In genomic region chr10:90051474-90051873, GRCh38 we compare ENCODE assay signal across 1 cellular context.
TF ChIP-seq lines count a peak whose summit lies in the region.

No MANE protein-coding gene starts in this region.

TF ChIP-seq in SK-N-SH treated with all-trans-retinoic acid at 6 μM for 48 hours, 23 proteins besides CTCF, POLR2A, EP300 and RAD21 (continued from another document):
- no peak for TF ChIP-seq CREB5 (CRISPR knock-in tag; IDR thresholded peaks at IDR 0.05; ENCODE audit: low read depth)
- no peak for TF ChIP-seq CSDC2 (CRISPR knock-in tag; IDR thresholded peaks at IDR 0.05)
- TF ChIP-seq TCF4 (CRISPR knock-in tag; IDR thresholded peaks at IDR 0.05; ENCODE audit: borderline replicate concordance) = no peak
- no peak for TF ChIP-seq ARNTL (CRISPR knock-in tag; IDR thresholded peaks at IDR 0.05; ENCODE audit: borderline replicate concordance, low read depth)
- no peak for TF ChIP-seq ZC3H10 (CRISPR knock-in tag; IDR thresholded peaks at IDR 0.05)
- no peak for TF ChIP-seq ZNF70 (CRISPR knock-in tag; IDR thresholded peaks at IDR 0.05)
- no peak for TF ChIP-seq ESRRG (CRISPR knock-in tag; IDR thresholded peaks at IDR 0.05)
